In genomic region chr1:216168481-216169005, GRCh38 we compare ENCODE assay signal across 20 cellular contexts.
"Had no signal": no experiment of that assay in that cellular context is flagged by ENCODE, and none has a peak within 500 bp of the region (broad histone marks: within the 10 kb centered on the region; RNA-seq: fewer than 3 reads in every experiment).

No MANE protein-coding gene starts in this region.

- H3K36me3 Mint-ChIP-seq: memory B cell, natural killer cell had no signal

- H3K9me3 ChIP-seq: gastrocnemius medialis, neutrophil, pancreas, right lobe of liver, suprapubic skin, transverse colon, vagina had no signal

- H3K4me3 Mint-ChIP-seq: effector memory CD8-positive, alpha-beta T cell; memory B cell; natural killer cell; stimulated activated naive CD8-positive, alpha-beta T cell treated with anti-CD3 and anti-CD28 coated beads, Interleukin-15, amount 100 ng/mL, for 72 hours had no signal

- H3K4me1 Mint-ChIP-seq: memory B cell; natural killer cell; stimulated activated naive CD8-positive, alpha-beta T cell treated with anti-CD3 and anti-CD28 coated beads, Interleukin-15, amount 100 ng/mL, for 72 hours had no signal

- H3K4me1 ChIP-seq: gastrocnemius medialis, pancreas, right lobe of liver, suprapubic skin, transverse colon, vagina had no signal

- H3K27me3 Mint-ChIP-seq: effector memory CD8-positive, alpha-beta T cell; memory B cell; stimulated activated naive CD8-positive, alpha-beta T cell treated with anti-CD3 and anti-CD28 coated beads, Interleukin-15, amount 100 ng/mL, for 72 hours had no signal

- H3K36me3 ChIP-seq: gastrocnemius medialis, neutrophil, pancreas, right lobe of liver, suprapubic skin, transverse colon, vagina had no signal

- H3K27ac Mint-ChIP-seq: effector memory CD8-positive, alpha-beta T cell; memory B cell; natural killer cell; stimulated activated naive CD8-positive, alpha-beta T cell treated with anti-CD3 and anti-CD28 coated beads, Interleukin-15, amount 100 ng/mL, for 72 hours had no signal

- H3K4me3 ChIP-seq: gastrocnemius medialis, lung, pancreas, right lobe of liver, smooth muscle cell, suprapubic skin, transverse colon, vagina had no signal

- H3K27ac ChIP-seq: gastrocnemius medialis, neutrophil, pancreas, right lobe of liver, suprapubic skin, transverse colon, vagina had no signal

- DNase-seq: cortex of kidney; effector memory CD8-positive, alpha-beta T cell; gastrocnemius medialis; head of caudate nucleus; natural killer cell; pancreas; right lobe of liver; stimulated activated CD4-positive, alpha-beta T cell treated with anti-CD3 and anti-CD28 coated beads, Interleukin-12 subunit alpha, Interleukin-12 subunit beta, amount 100 ng/mL, for 4 hours; stimulated activated CD4-positive, alpha-beta T cell treated with anti-CD3 and anti-CD28 coated beads, Interleukin-1b, Interleukin-23, amount 100 ng/mL, for 48 hours; stimulated activated CD4-positive, alpha-beta T cell treated with anti-CD3 and anti-CD28 coated beads, Interleukin-4, amount 100 ng/mL, for 1 hour; stimulated activated CD8-positive, alpha-beta memory T cell treated with anti-CD3 and anti-CD28 coated beads, Interleukin-4, amount 100 ng/mL, for 48 hours; stimulated activated naive CD4-positive, alpha-beta T cell; stimulated activated naive CD8-positive, alpha-beta T cell treated with anti-CD3 and anti-CD28 coated beads, Interleukin-15, amount 100 ng/mL, for 72 hours; transverse colon had no signal

- H3K27me3 ChIP-seq: gastrocnemius medialis, neutrophil, pancreas, right lobe of liver, suprapubic skin, transverse colon, vagina had no signal

- H3K9me3 Mint-ChIP-seq: memory B cell had no signal
